ENCODE assay signal across 21 cellular contexts in the genomic region with DNA sequence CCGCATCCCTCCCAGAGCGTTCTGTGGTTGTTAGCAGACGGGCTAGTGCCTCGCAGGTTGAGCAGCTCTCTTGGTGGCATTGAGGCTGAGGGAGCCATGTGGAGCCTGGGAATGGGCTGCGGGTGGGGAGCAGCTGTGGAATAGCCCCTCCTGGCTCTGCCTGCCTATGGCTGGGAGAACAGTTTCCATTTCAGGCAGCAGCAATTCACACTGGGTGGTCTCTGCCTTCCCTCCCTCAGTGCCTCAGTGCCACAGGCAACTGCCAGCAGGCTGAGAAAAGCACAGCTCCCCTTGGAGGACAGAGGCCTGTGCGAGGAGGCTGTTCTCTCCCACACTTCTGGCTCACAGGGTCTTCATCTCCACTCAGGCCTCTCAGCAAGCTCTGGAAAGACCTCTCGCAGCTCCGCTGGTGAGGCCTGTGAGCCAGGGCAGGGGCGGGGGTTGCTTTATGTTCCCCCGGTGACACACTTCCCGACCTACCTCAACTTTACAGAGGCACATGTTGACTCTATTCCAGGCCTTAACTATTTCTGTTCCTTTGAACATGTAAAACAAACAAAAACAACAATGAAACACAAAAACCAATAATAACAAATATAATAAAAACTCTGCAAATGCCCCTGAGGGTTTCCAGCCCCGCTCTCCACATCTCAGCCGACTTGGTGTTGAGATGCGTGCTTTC. TPM values are rescaled to one million over a fixed set of nuclear protein-coding genes. Genes with fewer than 3 reads are reported as not detected.
"Had no signal": no experiment of that assay in that cellular context is flagged by ENCODE, and none has a peak within 500 bp of the region (broad histone marks: within the 10 kb centered on the region; RNA-seq: fewer than 3 reads in every experiment).

No MANE protein-coding gene starts in this region.

- DNase-seq: activated CD4-positive, alpha-beta T cell treated with anti-CD3 and anti-CD28 coated beads for 1 hour; activated CD8-positive, alpha-beta memory T cell treated with anti-CD3 and anti-CD28 coated beads for 24 hours; activated effector memory CD4-positive, alpha-beta T cell treated with anti-CD3 and anti-CD28 coated beads, Interleukin-2, amount 50 U/mL, for 16 hours; activated naive CD4-positive, alpha-beta T cell treated with anti-CD3 and anti-CD28 coated beads, Interleukin-2, amount 50 U/mL, for 16 hours; activated T-cell treated with anti-CD3 and anti-CD28 coated beads, Interleukin-2, amount 50 U/mL, for 72 hours; aorta; effector CD8-positive, alpha-beta T cell; left cardiac atrium; ovary; stimulated activated CD4-positive, alpha-beta T cell treated with anti-CD3 and anti-CD28 coated beads, Interleukin-4, amount 100 ng/mL, for 1 hour; testis; upper lobe of right lung; WERI-Rb-1 had no signal

- H3K27me3 ChIP-seq: ovary, testis had no signal

- H3K4me1 ChIP-seq: esophagus muscularis mucosa, testis, upper lobe of right lung had no signal

- H3K36me3 ChIP-seq: esophagus muscularis mucosa, ovary, upper lobe of right lung, WERI-Rb-1 had no signal

- ATAC-seq: activated T-cell treated with anti-CD3 and anti-CD28 coated beads, Interleukin-2, amount 50 U/mL, for 72 hours; left cardiac atrium; sciatic nerve; upper lobe of right lung had no signal

- H3K27ac ChIP-seq: esophagus muscularis mucosa, ovary, testis, upper lobe of right lung, WERI-Rb-1 had no signal

- H3K4me3 Mint-ChIP-seq: activated T-cell treated with anti-CD3 and anti-CD28 coated beads, Interleukin-2, amount 50 U/mL, for 72 hours had no signal

- H3K27ac Mint-ChIP-seq: activated T-cell treated with anti-CD3 and anti-CD28 coated beads, Interleukin-2, amount 50 U/mL, for 72 hours had no signal

- H3K9me3 Mint-ChIP-seq: activated T-cell treated with anti-CD3 and anti-CD28 coated beads, Interleukin-2, amount 50 U/mL, for 72 hours had no signal

- H3K4me3 ChIP-seq: esophagus muscularis mucosa, lung, ovary, smooth muscle cell, testis, upper lobe of right lung had no signal

- H3K4me2 ChIP-seq: smooth muscle cell had no signal

RNA-seq across cellular contexts. Expression of a gene that starts 17.3 kb away (rescaled TPM):
- total RNA-seq: activated T-cell treated with anti-CD3 and anti-CD28 coated beads, Interleukin-2, amount 50 U/mL, for 72 hours; aorta; bronchial epithelial cell; cerebellum; esophagus muscularis mucosa; left cardiac atrium; lung; myocyte; ovary; sciatic nerve; smooth muscle cell; T-helper 2 cell treated with Interferon-gamma antibody and Interleukin-4, amounts not matched to agents 100 ng/mL and 5 ng/mL, for 36 hours; testis; upper lobe of right lung had no signal
- polyA plus RNA-seq: aorta, lung, ovary, smooth muscle cell had no signal

RNA-seq across cellular contexts. Expression of a gene that starts 35.3 kb away (rescaled TPM):
- total RNA-seq: activated T-cell treated with anti-CD3 and anti-CD28 coated beads, Interleukin-2, amount 50 U/mL, for 72 hours; aorta; esophagus muscularis mucosa; ovary; smooth muscle cell; T-helper 2 cell treated with Interferon-gamma antibody and Interleukin-4, amounts not matched to agents 100 ng/mL and 5 ng/mL, for 36 hours had no signal
